19 cellular contexts compared by ENCODE assay signal in the genomic region with DNA sequence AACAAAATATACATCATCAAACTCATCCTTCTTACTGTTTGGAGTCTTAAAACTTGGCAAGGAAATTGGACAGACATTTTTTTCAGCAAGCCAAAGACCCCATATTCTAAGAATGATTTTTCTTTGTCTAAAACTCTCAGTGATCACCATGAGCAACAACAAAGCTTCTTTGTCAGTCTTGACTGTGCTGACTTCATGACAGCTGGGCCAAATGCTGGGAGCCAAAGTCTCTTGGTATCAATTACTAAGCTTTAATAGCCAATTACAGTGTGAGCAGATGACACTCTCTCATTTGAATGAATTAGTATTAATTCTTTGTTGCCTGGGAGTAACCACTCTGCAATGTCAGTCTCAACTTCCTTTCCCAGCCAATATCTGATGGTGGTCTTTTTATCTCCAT. TPM values are rescaled to one million over a fixed set of nuclear protein-coding genes. Genes with fewer than 3 reads are reported as not detected.
A peak's percentile ranks its signal among the peaks of the same experiment; 100 is the strongest.
DNase-seq lines count a peak whose midpoint lies in the region; TF ChIP-seq lines count a peak whose summit lies in the region.
"Had no signal": no experiment of that assay in that cellular context is flagged by ENCODE, and none has a peak within 500 bp of the region (broad histone marks: within the 10 kb centered on the region; RNA-seq: fewer than 3 reads in every experiment).

No MANE protein-coding gene starts in this region.

- no peaks in the 10 kb centered on the region for H3K4me1 ChIP-seq in endodermal cell (ENCODE audit: control insufficient read depth, insufficient read depth, low read length)
- peaks cover 2% of the 10 kb centered on the region for H3K4me1 ChIP-seq in neuron (ENCODE audit: insufficient read depth, low read length)

- H3K9me3 ChIP-seq in endodermal cell (ENCODE audit: control insufficient read depth, low read length), result no peaks in the 10 kb centered on the region
- H3K9me3 ChIP-seq in neuron (ENCODE audit: low read length), result no peaks in the 10 kb centered on the region

- no peak overlapping the region for H3K4me3 ChIP-seq in endodermal cell (ENCODE audit: low read length)
- no peak overlapping the region for H3K4me3 ChIP-seq in neuron (ENCODE audit: low read length)
- H3K4me3 ChIP-seq: heart left ventricle had no signal

- no peak overlapping the region for H3K27ac Mint-ChIP-seq in endodermal cell
- no peak overlapping the region for H3K27ac Mint-ChIP-seq in activated CD4-positive, alpha-beta T cell treated with anti-CD3 and anti-CD28 coated beads, Interleukin-2, amount 10 ng/mL, durations not matched to agents 24 days and 14 days
- H3K27ac Mint-ChIP-seq: activated naive CD8-positive, alpha-beta T cell treated with anti-CD3 and anti-CD28 coated beads, Interleukin-2, amount 10 ng/mL, durations not matched to agents 7 days and 5 days; activated T-helper 1 cell treated with anti-CD3 and anti-CD28 coated beads, Interleukin-12 subunit alpha, Interleukin-12 subunit beta, Interleukin-2, Interleukin-4 antibody, amounts not matched to agents 30 ng/mL and 10 ng/mL and 1 ng/mL, durations not matched to agents 14 hours and 24 hours and 36 hours; WTC11 had no signal

- no peak overlapping the region for H3K9ac ChIP-seq in endodermal cell (ENCODE audit: extremely low read depth, low read length, poor library complexity, severe bottlenecking)

- intact Hi-C loops in activated CD4-positive, alpha-beta T cell treated with anti-CD3 and anti-CD28 coated beads, Interleukin-2, amount 10 ng/mL, durations not matched to agents 24 days and 14 days (cut with micrococcal nuclease), result loop anchor here (5.0 kb wide), 1 partner anchor 126 kb away; the partner anchor contains the start of gene TFDP2

- H3K27me3 ChIP-seq in endodermal cell (ENCODE audit: control insufficient read depth, insufficient read depth, low read length, poor library complexity, severe bottlenecking), result no peaks in the 10 kb centered on the region
- no peaks in the 10 kb centered on the region for H3K27me3 ChIP-seq in neuron (ENCODE audit: insufficient read depth, low read length)
- H3K27me3 ChIP-seq: heart left ventricle had no signal

- no peaks in the 10 kb centered on the region for H3K36me3 ChIP-seq in endodermal cell (ENCODE audit: control insufficient read depth, insufficient read depth, low read length)
- no peaks in the 10 kb centered on the region for H3K36me3 ChIP-seq in neuron (ENCODE audit: insufficient read depth, low read length)
- H3K36me3 ChIP-seq: heart left ventricle had no signal

- H3K36me3 Mint-ChIP-seq in endodermal cell (ENCODE audit: low read depth), result no peaks in the 10 kb centered on the region
- no peaks in the 10 kb centered on the region for H3K36me3 Mint-ChIP-seq in activated CD4-positive, alpha-beta T cell treated with anti-CD3 and anti-CD28 coated beads, Interleukin-2, amount 10 ng/mL, durations not matched to agents 24 days and 14 days (ENCODE audit: low read depth)
- H3K36me3 Mint-ChIP-seq: WTC11 had no signal

- peaks cover 2% of the 10 kb centered on the region for H3K9me3 Mint-ChIP-seq in endodermal cell
- H3K9me3 Mint-ChIP-seq in activated CD4-positive, alpha-beta T cell treated with anti-CD3 and anti-CD28 coated beads, Interleukin-2, amount 10 ng/mL, durations not matched to agents 24 days and 14 days, result peaks cover 5% of the 10 kb centered on the region
- H3K9me3 Mint-ChIP-seq: activated naive CD8-positive, alpha-beta T cell treated with anti-CD3 and anti-CD28 coated beads, Interleukin-2, amount 10 ng/mL, durations not matched to agents 7 days and 5 days; WTC11 had no signal

- H3K4me1 Mint-ChIP-seq in endodermal cell, result no peaks in the 10 kb centered on the region
- H3K4me1 Mint-ChIP-seq in activated CD4-positive, alpha-beta T cell treated with anti-CD3 and anti-CD28 coated beads, Interleukin-2, amount 10 ng/mL, durations not matched to agents 24 days and 14 days, result peaks cover 20% of the 10 kb centered on the region
- H3K4me1 Mint-ChIP-seq: WTC11 had no signal

- peak overlapping the region; percentile 86 for H3K27ac ChIP-seq in endodermal cell (ENCODE audit: low read depth, low read length)
- H3K27ac ChIP-seq: RWPE1 had no signal

- no peak for TF ChIP-seq CTCF in endodermal cell (conservative IDR thresholded peaks at IDR 0.05)

- H3K4me3 Mint-ChIP-seq in endodermal cell, result no peak overlapping the region
- no peak overlapping the region for H3K4me3 Mint-ChIP-seq in activated CD4-positive, alpha-beta T cell treated with anti-CD3 and anti-CD28 coated beads, Interleukin-2, amount 10 ng/mL, durations not matched to agents 24 days and 14 days
- H3K4me3 Mint-ChIP-seq: activated naive CD8-positive, alpha-beta T cell treated with anti-CD3 and anti-CD28 coated beads, Interleukin-2, amount 10 ng/mL, durations not matched to agents 7 days and 5 days; activated T-helper 1 cell treated with anti-CD3 and anti-CD28 coated beads, Interleukin-12 subunit alpha, Interleukin-12 subunit beta, Interleukin-2, Interleukin-4 antibody, amounts not matched to agents 30 ng/mL and 10 ng/mL and 1 ng/mL, durations not matched to agents 14 hours and 24 hours and 36 hours; WTC11 had no signal

- peak overlapping the region; percentile 34 for H2AFZ ChIP-seq in neuron (ENCODE audit: low read depth, low read length)

- peaks cover 14% of the 10 kb centered on the region for H3K27me3 Mint-ChIP-seq in endodermal cell (ENCODE audit: insufficient read depth)
- no peaks in the 10 kb centered on the region for H3K27me3 Mint-ChIP-seq in activated CD4-positive, alpha-beta T cell treated with anti-CD3 and anti-CD28 coated beads, Interleukin-2, amount 10 ng/mL, durations not matched to agents 24 days and 14 days
- H3K27me3 Mint-ChIP-seq: activated naive CD8-positive, alpha-beta T cell treated with anti-CD3 and anti-CD28 coated beads, Interleukin-2, amount 10 ng/mL, durations not matched to agents 7 days and 5 days had no signal

- peak; percentile 65 for DNase-seq in D341Med (ENCODE audit: low spot score)
- peak; percentile 20 to 59 for DNase-seq in NCI-H446 (lab: John Stamatoyannopoulos, UW)
- DNase-seq in endodermal cell, result no peak
- no peak for DNase-seq in NCI-H1436 (lab: John Stamatoyannopoulos, UW)
- DNase-seq in OCI-M1 (lab: John Stamatoyannopoulos, UW), result no peak
- no peak for DNase-seq in GM03348 (ENCODE audit: low spot score)
- DNase-seq in activated CD4-positive, alpha-beta T cell treated with anti-CD3 and anti-CD28 coated beads, Interleukin-2, amount 10 ng/mL, durations not matched to agents 24 days and 14 days, result no peak
- DNase-seq: activated CD8-positive, alpha-beta memory T cell treated with anti-CD3 and anti-CD28 coated beads for 24 hours; activated naive CD8-positive, alpha-beta T cell treated with anti-CD3 and anti-CD28 coated beads, Interleukin-2, amount 10 ng/mL, durations not matched to agents 7 days and 5 days; GF-D8; mesendoderm; NCI-H1930; NK-92 treated with Interleukin-12 subunit alpha and Interleukin-12 subunit beta, amount 100 ng/mL, for 24 hours; stimulated activated CD4-positive, alpha-beta T cell treated with anti-CD3 and anti-CD28 coated beads, Interleukin-2, amount 100 ng/mL, for 48 hours had no signal

RNA-seq across cellular contexts. Expression of gene GK5, which starts 48.1 kb away (rescaled TPM):
- total RNA-seq in endodermal cell, result 10 to 100 TPM; 17.9 to 31.8 TPM
- polyA plus RNA-seq in endodermal cell (2013, experiment 1 of 2), result 12.8 TPM
- 10.9 TPM for polyA plus RNA-seq in endodermal cell (2013, experiment 2 of 2)
- 17.0 and 17.7 TPM in 2 replicates for total RNA-seq in activated CD4-positive, alpha-beta T cell treated with anti-CD3 and anti-CD28 coated beads, Interleukin-2, amount 10 ng/mL, durations not matched to agents 24 days and 14 days

Comparison
In these comparisons a context has a peak if more than half of its experiments do, and no peak if none do; other contexts are left out.
1. DNase-seq: peak in D341Med (single experiment) and NCI-H446 (2 of 2); none in endodermal cell (single experiment), NCI-H1436 (single experiment), OCI-M1 (single experiment), GM03348 (single experiment) and activated CD4-positive, alpha-beta T cell treated with anti-CD3 and anti-CD28 coated beads, Interleukin-2, amount 10 ng/mL, durations not matched to agents 24 days and 14 days (single experiment).